In genomic region chr1:56469640-56470371, GRCh38 we compare ENCODE assay signal across 12 cellular contexts.
DNase-seq lines count a peak whose midpoint lies in the region; ATAC-seq, FAIRE-seq and TF ChIP-seq lines count a peak whose summit lies in the region.
"Had no signal": no experiment of that assay in that cellular context is flagged by ENCODE, and none has a peak within 500 bp of the region (broad histone marks: within the 10 kb centered on the region; RNA-seq: fewer than 3 reads in every experiment).

No MANE protein-coding gene starts in this region.

- no peak overlapping the region for H3K27ac ChIP-seq in pancreas

- no peaks in the 10 kb centered on the region for H3K27me3 ChIP-seq in pancreas

- H3K36me3 ChIP-seq in pancreas: no peaks in the 10 kb centered on the region

- TF ChIP-seq CTCF in fibroblast of pulmonary artery (IDR thresholded peaks at IDR 0.05; ENCODE audit: low read length, missing control alignments) (no peak), pancreas (IDR thresholded peaks at IDR 0.05) (no peak)

- no peak for TF ChIP-seq POLR2A in GM12891 (IDR thresholded peaks at IDR 0.05; ENCODE audit: low read depth, low read length)

- ATAC-seq in pancreas: peak in 3 of 4 donors; percentile 37 to 83 (median 69)
- ATAC-seq in GM21619 (IDR thresholded peaks at IDR 0.05; ENCODE audit: unreplicated experiment): no peak

- no peaks in the 10 kb centered on the region for H3K9me3 ChIP-seq in pancreas

- FAIRE-seq in GM12891 (lab: Jason Lieb, UNC) (no peak), RCC 7860 (lab: Jason Lieb, UNC) (peak; percentile 46), pancreas (lab: Jason Lieb, UNC) (no peak)

- DNase-seq in GM12891 (ENCODE audit: insufficient read length, low spot score) (no peak), RCC 7860 (ENCODE audit: low spot score) (no peak), fibroblast of pulmonary artery (ENCODE audit: low read depth) (peak; percentile 60), pancreas (no peak), SKM-1 (lab: John Stamatoyannopoulos, UW; ENCODE audit: unreplicated experiment) (no peak), activated T-cell treated with anti-CD3 and anti-CD28 coated beads for 4 hours (no peak)
- no peak for DNase-seq in activated CD4-positive, alpha-beta T cell treated with anti-CD3 and anti-CD28 coated beads for 1 hour
- DNase-seq: activated CD4-positive, alpha-beta memory T cell treated with anti-CD3 and anti-CD28 coated beads for 36 hours; activated naive CD4-positive, alpha-beta T cell treated with anti-CD3 and anti-CD28 coated beads, Interleukin-2, amount 50 U/mL, for 16 hours; CD4-positive, CD25-positive, alpha-beta regulatory T cell had no signal

- H3K4me3 ChIP-seq in fibroblast of pulmonary artery (replicated peaks; ENCODE audit: low read depth, low read length) (no peak overlapping the region), pancreas (no peak overlapping the region)
- H3K4me3 ChIP-seq: coronary artery had no signal

- H3K4me1 ChIP-seq in pancreas: peaks cover 0 to 7% (median 0%) of the 10 kb centered on the region in 3 donors

- WGBS in pancreas, 2 donors: 68 to 71% methylated on average over 5 of the region's 5 CpGs

- intact Hi-C loops in pancreas (cut with DNase I): no loop called here

TF ChIP-seq in GM12891, 5 proteins besides CTCF, POLR2A, EP300 and RAD21:
- TF ChIP-seq POU2F2 (IDR thresholded peaks at IDR 0.05; ENCODE audit: low read depth, low read length): no peak
- TF ChIP-seq SPI1 (IDR thresholded peaks at IDR 0.05; ENCODE audit: low read depth, low read length): peak; percentile 31; the same call in 1 of the 2 replicates
TF ChIP-seq in GM12891: peak in this region for 1.
